In the genomic region with DNA sequence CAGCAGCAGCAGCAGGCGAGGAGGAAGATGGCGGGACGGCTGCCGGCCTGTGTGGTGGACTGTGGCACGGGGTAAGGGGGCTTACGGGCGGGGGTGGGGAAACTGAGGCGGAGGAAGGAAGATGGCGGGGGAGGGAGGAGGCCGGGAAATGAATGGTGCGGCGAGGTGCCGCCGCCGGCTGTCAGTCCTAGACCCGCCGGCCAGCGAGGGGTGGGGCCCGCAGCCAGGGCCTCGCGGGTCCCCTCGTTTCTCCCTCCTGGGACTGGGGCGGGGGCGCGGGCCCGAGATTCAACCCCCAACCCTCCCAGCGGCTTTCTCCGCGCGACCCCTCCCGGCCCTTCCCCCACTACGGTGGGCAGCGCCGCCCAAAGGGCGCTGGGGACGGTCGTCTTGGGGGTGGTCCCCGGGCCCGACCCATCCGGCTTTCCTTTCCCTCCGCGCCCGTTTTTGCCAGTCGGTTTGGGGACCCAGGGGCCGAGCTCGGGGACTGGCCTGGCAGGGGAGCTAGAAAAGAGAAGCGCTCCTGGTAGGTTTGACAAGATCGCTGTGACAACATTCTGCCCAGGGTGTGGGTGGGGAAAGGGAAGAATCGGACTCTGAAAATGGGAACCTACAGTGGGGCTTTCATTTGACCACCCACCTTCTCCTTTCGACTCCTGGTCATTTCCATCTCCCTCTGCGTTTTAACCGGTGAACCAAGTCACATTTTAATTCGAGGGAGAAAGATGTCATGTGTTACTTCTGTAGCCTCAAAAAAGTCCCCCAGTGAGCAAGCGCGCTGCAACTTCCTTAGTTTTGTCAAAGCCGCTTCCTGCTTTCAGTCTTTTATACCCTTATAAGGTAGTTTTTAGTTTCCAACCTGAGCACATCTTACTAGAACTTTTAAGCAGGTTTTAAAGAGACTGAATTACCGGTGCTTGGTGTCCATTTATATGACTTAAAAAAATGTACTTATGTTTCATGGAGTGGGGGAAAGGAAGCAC, we compare ENCODE assay signal across 1 cellular context.
TF ChIP-seq lines count a peak whose summit lies in the region.

No MANE protein-coding gene starts in this region.

TF ChIP-seq in GM12878, 131 proteins besides CTCF, POLR2A, EP300 and RAD21 (continued from another document and continues in another):
- TF ChIP-seq, protein P1, sequence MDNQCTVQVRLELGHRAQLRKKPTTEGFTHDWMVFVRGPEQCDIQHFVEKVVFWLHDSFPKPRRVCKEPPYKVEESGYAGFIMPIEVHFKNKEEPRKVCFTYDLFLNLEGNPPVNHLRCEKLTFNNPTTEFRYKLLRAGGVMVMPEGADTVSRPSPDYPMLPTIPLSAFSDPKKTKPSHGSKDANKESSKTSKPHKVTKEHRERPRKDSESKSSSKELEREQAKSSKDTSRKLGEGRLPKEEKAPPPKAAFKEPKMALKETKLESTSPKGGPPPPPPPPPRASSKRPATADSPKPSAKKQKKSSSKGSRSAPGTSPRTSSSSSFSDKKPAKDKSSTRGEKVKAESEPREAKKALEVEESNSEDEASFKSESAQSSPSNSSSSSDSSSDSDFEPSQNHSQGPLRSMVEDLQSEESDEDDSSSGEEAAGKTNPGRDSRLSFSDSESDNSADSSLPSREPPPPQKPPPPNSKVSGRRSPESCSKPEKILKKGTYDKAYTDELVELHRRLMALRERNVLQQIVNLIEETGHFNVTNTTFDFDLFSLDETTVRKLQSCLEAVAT (IDR thresholded peaks at IDR 0.05): peak; percentile 31
- TF ChIP-seq, protein P2, sequence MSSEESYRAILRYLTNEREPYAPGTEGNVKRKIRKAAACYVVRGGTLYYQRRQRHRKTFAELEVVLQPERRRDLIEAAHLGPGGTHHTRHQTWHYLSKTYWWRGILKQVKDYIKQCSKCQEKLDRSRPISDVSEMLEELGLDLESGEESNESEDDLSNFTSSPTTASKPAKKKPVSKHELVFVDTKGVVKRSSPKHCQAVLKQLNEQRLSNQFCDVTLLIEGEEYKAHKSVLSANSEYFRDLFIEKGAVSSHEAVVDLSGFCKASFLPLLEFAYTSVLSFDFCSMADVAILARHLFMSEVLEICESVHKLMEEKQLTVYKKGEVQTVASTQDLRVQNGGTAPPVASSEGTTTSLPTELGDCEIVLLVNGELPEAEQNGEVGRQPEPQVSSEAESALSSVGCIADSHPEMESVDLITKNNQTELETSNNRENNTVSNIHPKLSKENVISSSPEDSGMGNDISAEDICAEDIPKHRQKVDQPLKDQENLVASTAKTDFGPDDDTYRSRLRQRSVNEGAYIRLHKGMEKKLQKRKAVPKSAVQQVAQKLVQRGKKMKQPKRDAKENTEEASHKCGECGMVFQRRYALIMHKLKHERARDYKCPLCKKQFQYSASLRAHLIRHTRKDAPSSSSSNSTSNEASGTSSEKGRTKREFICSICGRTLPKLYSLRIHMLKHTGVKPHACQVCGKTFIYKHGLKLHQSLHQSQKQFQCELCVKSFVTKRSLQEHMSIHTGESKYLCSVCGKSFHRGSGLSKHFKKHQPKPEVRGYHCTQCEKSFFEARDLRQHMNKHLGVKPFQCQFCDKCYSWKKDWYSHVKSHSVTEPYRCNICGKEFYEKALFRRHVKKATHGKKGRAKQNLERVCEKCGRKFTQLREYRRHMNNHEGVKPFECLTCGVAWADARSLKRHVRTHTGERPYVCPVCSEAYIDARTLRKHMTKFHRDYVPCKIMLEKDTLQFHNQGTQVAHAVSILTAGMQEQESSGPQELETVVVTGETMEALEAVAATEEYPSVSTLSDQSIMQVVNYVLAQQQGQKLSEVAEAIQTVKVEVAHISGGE (CRISPR knock-in tag; IDR thresholded peaks at IDR 0.05): no peak
- TF ChIP-seq PML (IDR thresholded peaks at IDR 0.05; ENCODE audit: low read length) (peak; percentile 91), BACH1 (IDR thresholded peaks at IDR 0.05; ENCODE audit: borderline replicate concordance) (no peak; the same call in 1 of the 2 replicates), EGR1 (IDR thresholded peaks at IDR 0.05; ENCODE audit: borderline replicate concordance in 1 of 2, low read depth in 2 of 2, low read length in 2 of 2) (no peak), EED (IDR thresholded peaks at IDR 0.05; ENCODE audit: low read depth) (peak; percentile 46; the same call in 1 of the 2 replicates), TCF7 (IDR thresholded peaks at IDR 0.05; ENCODE audit: borderline replicate concordance) (no peak), WRNIP1 (IDR thresholded peaks at IDR 0.05; ENCODE audit: borderline replicate concordance, low read depth, low read length) (0 out of 2 replicates have a peak, but pooled peaks have one; percentile 59), RFX5 (IDR thresholded peaks at IDR 0.05; ENCODE audit: low read depth, low read length) (no peak), ATF7 (IDR thresholded peaks at IDR 0.05; ENCODE audit: low read depth) (peak; percentile 68), GABPA (IDR thresholded peaks at IDR 0.05; ENCODE audit: low read depth) (0 out of 2 replicates have a peak, but pooled peaks have one; percentile 34), CBX5 (IDR thresholded peaks at IDR 0.05; ENCODE audit: low read depth) (no peak), MEF2B (IDR thresholded peaks at IDR 0.05; ENCODE audit: partially characterized antibody, poor library complexity, severe bottlenecking) (no peak), CHD4 (IDR thresholded peaks at IDR 0.05) (no peak), JUNB (IDR thresholded peaks at IDR 0.05) (no peak), ZNF274 (IDR thresholded peaks at IDR 0.05; ENCODE audit: insufficient read depth, insufficient read length) (no peak), SREBF2 (IDR thresholded peaks at IDR 0.05; ENCODE audit: low read length) (no peak), YBX1 (IDR thresholded peaks at IDR 0.05) (no peak), BRCA1 (IDR thresholded peaks at IDR 0.05; ENCODE audit: low read depth, low read length) (no peak), NRF1 (conservative IDR thresholded peaks at IDR 0.05; ENCODE audit: low read depth, low read length) (0 out of 2 replicates have a peak, but pooled peaks have one; percentile 7), KDM1A (IDR thresholded peaks at IDR 0.05; ENCODE audit: borderline replicate concordance) (no peak), DPF2 (IDR thresholded peaks at IDR 0.05) (peak; percentile 61; the same call in 1 of the 2 replicates), MEF2A (IDR thresholded peaks at IDR 0.05; ENCODE audit: insufficient read depth, low read depth, low read length) (no peak), IKZF2 (IDR thresholded peaks at IDR 0.05) (peak; percentile 67 to 75; a peak in 3 of 4 replicates), POU2F2 (IDR thresholded peaks at IDR 0.05; ENCODE audit: borderline replicate concordance, low read depth, low read length) (peak; percentile 75; the same call in 2 of the 3 replicates), NR2C1 (IDR thresholded peaks at IDR 0.05) (no peak), YY1 (IDR thresholded peaks at IDR 0.05; ENCODE audit: low read depth, low read length) (no peak; the same call in 1 of the 2 replicates), MXI1 (IDR thresholded peaks at IDR 0.05; ENCODE audit: low read depth, low read length) (peak; percentile 83), IKZF1 (conservative IDR thresholded peaks at IDR 0.05) (peak; percentile 79)
- TF ChIP-seq, protein P3, sequence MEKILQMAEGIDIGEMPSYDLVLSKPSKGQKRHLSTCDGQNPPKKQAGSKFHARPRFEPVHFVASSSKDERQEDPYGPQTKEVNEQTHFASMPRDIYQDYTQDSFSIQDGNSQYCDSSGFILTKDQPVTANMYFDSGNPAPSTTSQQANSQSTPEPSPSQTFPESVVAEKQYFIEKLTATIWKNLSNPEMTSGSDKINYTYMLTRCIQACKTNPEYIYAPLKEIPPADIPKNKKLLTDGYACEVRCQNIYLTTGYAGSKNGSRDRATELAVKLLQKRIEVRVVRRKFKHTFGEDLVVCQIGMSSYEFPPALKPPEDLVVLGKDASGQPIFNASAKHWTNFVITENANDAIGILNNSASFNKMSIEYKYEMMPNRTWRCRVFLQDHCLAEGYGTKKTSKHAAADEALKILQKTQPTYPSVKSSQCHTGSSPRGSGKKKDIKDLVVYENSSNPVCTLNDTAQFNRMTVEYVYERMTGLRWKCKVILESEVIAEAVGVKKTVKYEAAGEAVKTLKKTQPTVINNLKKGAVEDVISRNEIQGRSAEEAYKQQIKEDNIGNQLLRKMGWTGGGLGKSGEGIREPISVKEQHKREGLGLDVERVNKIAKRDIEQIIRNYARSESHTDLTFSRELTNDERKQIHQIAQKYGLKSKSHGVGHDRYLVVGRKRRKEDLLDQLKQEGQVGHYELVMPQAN (conservative IDR thresholded peaks at IDR 0.05): peak; percentile 52; the same call in 1 of the 2 replicates
- TF ChIP-seq, protein P4, sequence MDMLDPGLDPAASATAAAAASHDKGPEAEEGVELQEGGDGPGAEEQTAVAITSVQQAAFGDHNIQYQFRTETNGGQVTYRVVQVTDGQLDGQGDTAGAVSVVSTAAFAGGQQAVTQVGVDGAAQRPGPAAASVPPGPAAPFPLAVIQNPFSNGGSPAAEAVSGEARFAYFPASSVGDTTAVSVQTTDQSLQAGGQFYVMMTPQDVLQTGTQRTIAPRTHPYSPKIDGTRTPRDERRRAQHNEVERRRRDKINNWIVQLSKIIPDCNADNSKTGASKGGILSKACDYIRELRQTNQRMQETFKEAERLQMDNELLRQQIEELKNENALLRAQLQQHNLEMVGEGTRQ (IDR thresholded peaks at IDR 0.05; ENCODE audit: borderline replicate concordance, low read depth, low read length): no peak
- TF ChIP-seq, protein P5, sequence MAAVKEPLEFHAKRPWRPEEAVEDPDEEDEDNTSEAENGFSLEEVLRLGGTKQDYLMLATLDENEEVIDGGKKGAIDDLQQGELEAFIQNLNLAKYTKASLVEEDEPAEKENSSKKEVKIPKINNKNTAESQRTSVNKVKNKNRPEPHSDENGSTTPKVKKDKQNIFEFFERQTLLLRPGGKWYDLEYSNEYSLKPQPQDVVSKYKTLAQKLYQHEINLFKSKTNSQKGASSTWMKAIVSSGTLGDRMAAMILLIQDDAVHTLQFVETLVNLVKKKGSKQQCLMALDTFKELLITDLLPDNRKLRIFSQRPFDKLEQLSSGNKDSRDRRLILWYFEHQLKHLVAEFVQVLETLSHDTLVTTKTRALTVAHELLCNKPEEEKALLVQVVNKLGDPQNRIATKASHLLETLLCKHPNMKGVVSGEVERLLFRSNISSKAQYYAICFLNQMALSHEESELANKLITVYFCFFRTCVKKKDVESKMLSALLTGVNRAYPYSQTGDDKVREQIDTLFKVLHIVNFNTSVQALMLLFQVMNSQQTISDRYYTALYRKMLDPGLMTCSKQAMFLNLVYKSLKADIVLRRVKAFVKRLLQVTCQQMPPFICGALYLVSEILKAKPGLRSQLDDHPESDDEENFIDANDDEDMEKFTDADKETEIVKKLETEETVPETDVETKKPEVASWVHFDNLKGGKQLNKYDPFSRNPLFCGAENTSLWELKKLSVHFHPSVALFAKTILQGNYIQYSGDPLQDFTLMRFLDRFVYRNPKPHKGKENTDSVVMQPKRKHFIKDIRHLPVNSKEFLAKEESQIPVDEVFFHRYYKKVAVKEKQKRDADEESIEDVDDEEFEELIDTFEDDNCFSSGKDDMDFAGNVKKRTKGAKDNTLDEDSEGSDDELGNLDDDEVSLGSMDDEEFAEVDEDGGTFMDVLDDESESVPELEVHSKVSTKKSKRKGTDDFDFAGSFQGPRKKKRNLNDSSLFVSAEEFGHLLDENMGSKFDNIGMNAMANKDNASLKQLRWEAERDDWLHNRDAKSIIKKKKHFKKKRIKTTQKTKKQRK (IDR thresholded peaks at IDR 0.05; ENCODE audit: low read depth, low read length): no peak
- TF ChIP-seq, protein P6, sequence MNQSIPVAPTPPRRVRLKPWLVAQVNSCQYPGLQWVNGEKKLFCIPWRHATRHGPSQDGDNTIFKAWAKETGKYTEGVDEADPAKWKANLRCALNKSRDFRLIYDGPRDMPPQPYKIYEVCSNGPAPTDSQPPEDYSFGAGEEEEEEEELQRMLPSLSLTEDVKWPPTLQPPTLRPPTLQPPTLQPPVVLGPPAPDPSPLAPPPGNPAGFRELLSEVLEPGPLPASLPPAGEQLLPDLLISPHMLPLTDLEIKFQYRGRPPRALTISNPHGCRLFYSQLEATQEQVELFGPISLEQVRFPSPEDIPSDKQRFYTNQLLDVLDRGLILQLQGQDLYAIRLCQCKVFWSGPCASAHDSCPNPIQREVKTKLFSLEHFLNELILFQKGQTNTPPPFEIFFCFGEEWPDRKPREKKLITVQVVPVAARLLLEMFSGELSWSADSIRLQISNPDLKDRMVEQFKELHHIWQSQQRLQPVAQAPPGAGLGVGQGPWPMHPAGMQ (IDR thresholded peaks at IDR 0.05; ENCODE audit: borderline replicate concordance): no peak
- TF ChIP-seq, protein P7, sequence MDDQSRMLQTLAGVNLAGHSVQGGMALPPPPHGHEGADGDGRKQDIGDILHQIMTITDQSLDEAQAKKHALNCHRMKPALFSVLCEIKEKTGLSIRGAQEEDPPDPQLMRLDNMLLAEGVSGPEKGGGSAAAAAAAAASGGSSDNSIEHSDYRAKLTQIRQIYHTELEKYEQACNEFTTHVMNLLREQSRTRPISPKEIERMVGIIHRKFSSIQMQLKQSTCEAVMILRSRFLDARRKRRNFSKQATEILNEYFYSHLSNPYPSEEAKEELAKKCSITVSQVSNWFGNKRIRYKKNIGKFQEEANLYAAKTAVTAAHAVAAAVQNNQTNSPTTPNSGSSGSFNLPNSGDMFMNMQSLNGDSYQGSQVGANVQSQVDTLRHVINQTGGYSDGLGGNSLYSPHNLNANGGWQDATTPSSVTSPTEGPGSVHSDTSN (IDR thresholded peaks at IDR 0.05; ENCODE audit: insufficient replicate concordance, low read depth, low read length): no peak
- TF ChIP-seq, protein P8, sequence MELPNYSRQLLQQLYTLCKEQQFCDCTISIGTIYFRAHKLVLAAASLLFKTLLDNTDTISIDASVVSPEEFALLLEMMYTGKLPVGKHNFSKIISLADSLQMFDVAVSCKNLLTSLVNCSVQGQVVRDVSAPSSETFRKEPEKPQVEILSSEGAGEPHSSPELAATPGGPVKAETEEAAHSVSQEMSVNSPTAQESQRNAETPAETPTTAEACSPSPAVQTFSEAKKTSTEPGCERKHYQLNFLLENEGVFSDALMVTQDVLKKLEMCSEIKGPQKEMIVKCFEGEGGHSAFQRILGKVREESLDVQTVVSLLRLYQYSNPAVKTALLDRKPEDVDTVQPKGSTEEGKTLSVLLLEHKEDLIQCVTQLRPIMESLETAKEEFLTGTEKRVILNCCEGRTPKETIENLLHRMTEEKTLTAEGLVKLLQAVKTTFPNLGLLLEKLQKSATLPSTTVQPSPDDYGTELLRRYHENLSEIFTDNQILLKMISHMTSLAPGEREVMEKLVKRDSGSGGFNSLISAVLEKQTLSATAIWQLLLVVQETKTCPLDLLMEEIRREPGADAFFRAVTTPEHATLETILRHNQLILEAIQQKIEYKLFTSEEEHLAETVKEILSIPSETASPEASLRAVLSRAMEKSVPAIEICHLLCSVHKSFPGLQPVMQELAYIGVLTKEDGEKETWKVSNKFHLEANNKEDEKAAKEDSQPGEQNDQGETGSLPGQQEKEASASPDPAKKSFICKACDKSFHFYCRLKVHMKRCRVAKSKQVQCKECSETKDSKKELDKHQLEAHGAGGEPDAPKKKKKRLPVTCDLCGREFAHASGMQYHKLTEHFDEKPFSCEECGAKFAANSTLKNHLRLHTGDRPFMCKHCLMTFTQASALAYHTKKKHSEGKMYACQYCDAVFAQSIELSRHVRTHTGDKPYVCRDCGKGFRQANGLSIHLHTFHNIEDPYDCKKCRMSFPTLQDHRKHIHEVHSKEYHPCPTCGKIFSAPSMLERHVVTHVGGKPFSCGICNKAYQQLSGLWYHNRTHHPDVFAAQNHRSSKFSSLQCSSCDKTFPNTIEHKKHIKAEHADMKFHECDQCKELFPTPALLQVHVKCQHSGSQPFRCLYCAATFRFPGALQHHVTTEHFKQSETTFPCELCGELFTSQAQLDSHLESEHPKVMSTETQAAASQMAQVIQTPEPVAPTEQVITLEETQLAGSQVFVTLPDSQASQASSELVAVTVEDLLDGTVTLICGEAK (IDR thresholded peaks at IDR 0.05; ENCODE audit: borderline replicate concordance): no peak; the same call in 1 of the 2 replicates
